Comparison of ENCODE assay signal across 26 cellular contexts in the genomic region with DNA sequence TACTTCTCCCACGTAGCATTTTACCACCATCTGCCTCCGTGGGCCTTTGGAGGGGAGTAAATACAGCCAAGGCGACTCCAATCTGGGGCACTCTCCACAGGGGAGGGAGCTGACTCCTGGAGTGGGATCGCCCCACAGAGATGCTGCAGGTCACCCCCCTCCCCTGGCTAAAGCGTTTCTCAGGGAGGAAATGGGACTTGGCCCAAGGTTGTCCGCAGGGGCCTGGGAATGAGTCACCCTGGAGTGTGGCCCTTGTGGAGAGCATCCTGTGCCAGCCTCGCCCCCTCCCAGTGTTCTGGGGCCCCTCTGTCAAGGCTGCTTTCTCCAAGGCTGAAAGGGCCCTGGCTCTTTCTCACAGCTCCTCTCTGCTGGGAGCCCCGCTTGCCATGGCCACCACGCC.
DNase-seq lines count a peak whose midpoint lies in the region; ATAC-seq and TF ChIP-seq lines count a peak whose summit lies in the region.
"Had no signal": no experiment of that assay in that cellular context is flagged by ENCODE, and none has a peak within 500 bp of the region (broad histone marks: within the 10 kb centered on the region; RNA-seq: fewer than 3 reads in every experiment).

No MANE protein-coding gene starts in this region.

- H3K4me1 Mint-ChIP-seq in brain (peaks cover 40% of the 10 kb centered on the region), Calu3 (ENCODE audit: low read depth, unreplicated experiment) (peaks cover 24% of the 10 kb centered on the region)
- H3K4me1 Mint-ChIP-seq: activated CD4-positive, alpha-beta memory T cell treated with anti-CD3 and anti-CD28 coated beads, Interleukin-2, amount 10 ng/mL, durations not matched to agents 7 days and 5 days had no signal

- H3K9me3 Mint-ChIP-seq in brain (peaks cover 0 to 6% (median 3%) of the 10 kb centered on the region in 5 experiments), Calu3 (ENCODE audit: low read depth, unreplicated experiment) (peaks cover 2% of the 10 kb centered on the region)
- H3K9me3 Mint-ChIP-seq: activated CD4-positive, alpha-beta memory T cell treated with anti-CD3 and anti-CD28 coated beads, Interleukin-2, amount 10 ng/mL, durations not matched to agents 7 days and 5 days; CD4-positive, alpha-beta T cell; T-helper 2 cell treated with Interferon-gamma antibody and Interleukin-4, amounts not matched to agents 5 μg/mL and 100 μg/mL, for 36 hours had no signal

- WGBS in gastroesophageal sphincter (ENCODE audit: low coverage in 1 of 2), 2 donors, result 58 to 74% methylated on average over 5 to 6 of the region's 9 CpGs

- DNase-seq in H7 (peak; percentile 75), head of caudate nucleus (peak in 25 of 42 donors; percentile 11 to 84 (median 55)), posterior cingulate gyrus (peak in 6 of 10 donors; percentile 19 to 92 (median 56)), Calu3 (no peak)
- DNase-seq: activated CD4-positive, alpha-beta memory T cell treated with anti-CD3 and anti-CD28 coated beads, Interleukin-2, amount 10 ng/mL, durations not matched to agents 7 days and 5 days; activated naive CD4-positive, alpha-beta T cell treated with anti-CD3 and anti-CD28 coated beads, Interleukin-2, amount 50 U/mL, for 16 hours; brain microvascular endothelial cell; CD4-positive, alpha-beta T cell; foreskin fibroblast; kidney glomerular epithelial cell; mammary epithelial cell; naive thymus-derived CD4-positive, alpha-beta T cell; NCI-H1092; NCI-H2029 treated with DMSO at 0.1 percent for 48 hours; NCI-H446 treated with DMSO at 0.1 percent for 48 hours; Peyer's patch; sigmoid colon had no signal

- H3K4me3 ChIP-seq in H7 (ENCODE audit: insufficient read depth, low read depth, low read length) (no peak overlapping the region), gastroesophageal sphincter (no peak overlapping the region)
- H3K4me3 ChIP-seq: GM12878, Peyer's patch, sigmoid colon, SJSA1, suprapubic skin had no signal

- H3K4me1 ChIP-seq in gastroesophageal sphincter, result peaks cover 0 to 2% (median under 1%) of the 10 kb centered on the region in 3 donors
- H3K4me1 ChIP-seq: Peyer's patch had no signal

- CTCF ChIA-PET in Calu3 (lab: Charles Lee), result no interaction called here

- TF ChIP-seq CTCF in brain (conservative IDR thresholded peaks at IDR 0.05) (no peak), Calu3 (IDR thresholded peaks at IDR 0.05; ENCODE audit: unreplicated experiment) (no peak), gastroesophageal sphincter (IDR thresholded peaks at IDR 0.05) (no peak)

- H3K4me3 Mint-ChIP-seq in brain, result no peak overlapping the region
- no peak overlapping the region for H3K4me3 Mint-ChIP-seq in Calu3 (ENCODE audit: low read depth, unreplicated experiment)
- H3K4me3 Mint-ChIP-seq: activated CD4-positive, alpha-beta memory T cell treated with anti-CD3 and anti-CD28 coated beads, Interleukin-2, amount 10 ng/mL, durations not matched to agents 7 days and 5 days; CD4-positive, alpha-beta T cell; naive thymus-derived CD4-positive, alpha-beta T cell; T-helper 2 cell treated with Interferon-gamma antibody and Interleukin-4, amounts not matched to agents 5 μg/mL and 100 μg/mL, for 36 hours; WTC11 had no signal

- no TSS peak for BruUV-seq in Calu3 (replicated peaks; lab: Mats Ljungman, UMichigan)

- H3K36me3 Mint-ChIP-seq in brain, result no peaks in the 10 kb centered on the region
- peaks cover 7% of the 10 kb centered on the region for H3K36me3 Mint-ChIP-seq in Calu3 (ENCODE audit: insufficient read depth, unreplicated experiment)
- H3K36me3 Mint-ChIP-seq: naive thymus-derived CD4-positive, alpha-beta T cell; WTC11 had no signal

- intact Hi-C loops in head of caudate nucleus (cut with DNase I), result loop anchor here (10.0 kb wide), 1 partner anchor 145 kb away; no protein-coding TSS in a partner anchor
- intact Hi-C loops in posterior cingulate gyrus (cut with DNase I), result no loop called here
- intact Hi-C loops in Calu3 (cut with micrococcal nuclease; ENCODE audit: unreplicated experiment), result no loop called here

- H3K27me3 ChIP-seq in H7 (ENCODE audit: control insufficient read depth, insufficient read depth, low read length) (no peaks in the 10 kb centered on the region), gastroesophageal sphincter (no peaks in the 10 kb centered on the region)
- H3K27me3 ChIP-seq: brain microvascular endothelial cell, Peyer's patch, sigmoid colon, SJSA1, suprapubic skin had no signal

- ATAC-seq in gastroesophageal sphincter (no peak), HG03108 (IDR thresholded peaks at IDR 0.05; ENCODE audit: unreplicated experiment) (no peak)
- ATAC-seq: GM12878; naive thymus-derived CD4-positive, alpha-beta T cell; WTC11 had no signal

- no peaks in the 10 kb centered on the region for H3K9me3 ChIP-seq in gastroesophageal sphincter
- H3K9me3 ChIP-seq: Peyer's patch, sigmoid colon, SJSA1, suprapubic skin had no signal

- H3K36me3 ChIP-seq in H7 (replicated peaks; ENCODE audit: control insufficient read depth, insufficient read depth, low read length) (no peaks in the 10 kb centered on the region), gastroesophageal sphincter (no peaks in the 10 kb centered on the region)
- H3K36me3 ChIP-seq: brain microvascular endothelial cell, Peyer's patch, sigmoid colon, SJSA1, suprapubic skin had no signal

- peaks cover 4% of the 10 kb centered on the region for H3K27me3 Mint-ChIP-seq in brain
- no peaks in the 10 kb centered on the region for H3K27me3 Mint-ChIP-seq in Calu3 (ENCODE audit: unreplicated experiment)

- no peak for TF ChIP-seq EP300 in gastroesophageal sphincter (IDR thresholded peaks at IDR 0.05)

- TF ChIP-seq POLR2A in gastroesophageal sphincter (IDR thresholded peaks at IDR 0.05), result no peak

- H3K27ac Mint-ChIP-seq in brain (peak overlapping the region; percentile 65 to 90 (median 80)), Calu3 (ENCODE audit: unreplicated experiment) (no peak overlapping the region)
- H3K27ac Mint-ChIP-seq: activated CD4-positive, alpha-beta memory T cell treated with anti-CD3 and anti-CD28 coated beads, Interleukin-2, amount 10 ng/mL, durations not matched to agents 7 days and 5 days; CD4-positive, alpha-beta T cell; naive thymus-derived CD4-positive, alpha-beta T cell; T-helper 2 cell treated with Interferon-gamma antibody and Interleukin-4, amounts not matched to agents 5 μg/mL and 100 μg/mL, for 36 hours; WTC11 had no signal

- H3K27ac ChIP-seq in gastroesophageal sphincter, result no peak overlapping the region
- H3K27ac ChIP-seq: brain microvascular endothelial cell, epithelial cell of prostate, Peyer's patch, sigmoid colon, SJSA1, suprapubic skin had no signal
